13 cellular contexts compared by ENCODE assay signal in the genomic region with DNA sequence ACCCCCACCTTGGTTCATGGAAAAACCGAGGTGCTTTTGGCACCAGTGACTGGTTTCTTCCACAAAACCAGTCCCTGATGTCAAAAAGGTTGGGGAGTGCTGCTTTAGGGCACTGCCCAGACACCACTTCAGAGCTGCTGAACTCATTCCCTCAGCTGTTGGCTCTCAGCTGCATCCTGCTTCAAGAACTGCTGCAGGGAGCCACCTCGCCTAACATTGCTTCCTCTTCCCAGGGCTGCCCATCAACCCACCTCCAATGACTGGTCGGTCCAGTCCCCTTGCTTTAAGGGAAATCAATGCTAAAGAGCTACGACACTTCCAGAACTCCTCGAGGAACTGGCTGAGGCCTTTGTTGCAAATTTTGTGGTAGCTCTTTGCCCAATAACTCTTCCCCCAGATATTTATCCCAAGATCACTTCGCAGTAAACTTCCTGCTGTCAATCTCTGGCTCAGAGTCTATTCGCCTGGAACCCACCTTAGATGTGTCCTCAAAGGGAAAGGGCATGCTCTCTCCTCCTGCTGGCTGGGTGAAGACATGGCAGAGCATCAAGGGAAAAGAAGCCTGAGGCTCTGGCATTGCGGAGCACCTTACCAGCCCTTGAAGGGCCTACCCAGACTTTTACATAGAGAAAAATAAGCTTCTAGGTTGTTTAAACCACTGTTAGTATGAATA. TPM values are rescaled to one million over a fixed set of nuclear protein-coding genes. Genes with fewer than 3 reads are reported as not detected.
A peak's percentile ranks its signal among the peaks of the same experiment; 100 is the strongest.
DNase-seq lines count a peak whose midpoint lies in the region; ATAC-seq, FAIRE-seq and TF ChIP-seq lines count a peak whose summit lies in the region.
"Had no signal": no experiment of that assay in that cellular context is flagged by ENCODE, and none has a peak within 500 bp of the region (broad histone marks: within the 10 kb centered on the region; RNA-seq: fewer than 3 reads in every experiment).

No MANE protein-coding gene starts in this region.

- H3K36me3 ChIP-seq in GM12878 (ENCODE audit: control insufficient read depth in 2 of 2, insufficient read depth in 2 of 2, low read length in 1 of 2), result no peaks in the 10 kb centered on the region
- H3K36me3 ChIP-seq in naive thymus-derived CD4-positive, alpha-beta T cell (ENCODE audit: control insufficient read depth in 2 of 3, insufficient read depth in 3 of 3, low read length in 3 of 3), result no peaks in the 10 kb centered on the region
- H3K36me3 ChIP-seq: esophagus muscularis mucosa had no signal

- H3K36me3 Mint-ChIP-seq in naive thymus-derived CD4-positive, alpha-beta T cell, result no peaks in the 10 kb centered on the region
- H3K36me3 Mint-ChIP-seq: mesothelial cell of epicardium, T-cell had no signal

- no peak for TF ChIP-seq POLR2A in GM12878 (IDR thresholded peaks at IDR 0.05; ENCODE audit: low read depth, low read length)

- TF ChIP-seq EP300 in Ishikawa (IDR thresholded peaks at IDR 0.05; ENCODE audit: borderline replicate concordance) (no peak), GM12878 (IDR thresholded peaks at IDR 0.05; ENCODE audit: borderline replicate concordance in 1 of 2, control insufficient read depth in 1 of 2, low read depth in 2 of 2, low read length in 2 of 2) (no peak)

- ATAC-seq in GM12878, result peak; percentile 55
- peak; percentile 54 for ATAC-seq in naive thymus-derived CD4-positive, alpha-beta T cell

- RAD21 ChIA-PET in GM12878 (lab: Charles Lee; ENCODE audit: unreplicated experiment), result interaction anchor here (1.0 to 1.3 kb wide), 2 partner anchors 10 to 24 kb away, joined by 3 read pairs; no protein-coding TSS in a partner anchor

- POLR2A ChIA-PET in GM12878 (lab: Charles Lee), result no interaction called here
- POLR2A ChIA-PET in naive thymus-derived CD4-positive, alpha-beta T cell (lab: Charles Lee), result no interaction called here

- CTCF ChIA-PET in GM12878 (lab: Yijun Ruan, JAX), result interaction anchor here (0.6 to 4.1 kb wide), 5 partner anchors 10 to 288 kb away, joined by 3 to 17 read pairs (median 6); a partner anchor contains a TSS
- CTCF ChIA-PET in naive thymus-derived CD4-positive, alpha-beta T cell (lab: Charles Lee), result interaction anchor here (0.8 to 1.9 kb wide), 5 partner anchors 29 to 285 kb away, joined by 3 to 7 read pairs (median 4); a partner anchor contains a TSS

- H3K27me3 Mint-ChIP-seq in naive thymus-derived CD4-positive, alpha-beta T cell, result peaks cover 0 to 22% (median 0%) of the 10 kb centered on the region in 5 donors

- H3K4me2 ChIP-seq in GM12878 (ENCODE audit: control insufficient read depth, insufficient read depth), result no peak overlapping the region

- H3K27ac ChIP-seq in GM12878 (ENCODE audit: control insufficient read depth, insufficient read depth), result no peak overlapping the region
- H3K27ac ChIP-seq in naive thymus-derived CD4-positive, alpha-beta T cell (ENCODE audit: low read depth, low read length), result no peak overlapping the region
- H3K27ac ChIP-seq: esophagus muscularis mucosa, testis had no signal

- H3K27ac Mint-ChIP-seq in naive thymus-derived CD4-positive, alpha-beta T cell, result no peak overlapping the region
- H3K27ac Mint-ChIP-seq: mesothelial cell of epicardium, T-cell had no signal

- H3K4me3 ChIP-seq in GM12878, result no peak overlapping the region
- H3K4me3 ChIP-seq in naive thymus-derived CD4-positive, alpha-beta T cell (ENCODE audit: low read length), result no peak overlapping the region
- H3K4me3 ChIP-seq: esophagus muscularis mucosa, testis had no signal

- no peaks in the 10 kb centered on the region for H4K20me1 ChIP-seq in GM12878 (ENCODE audit: control insufficient read depth, insufficient read depth)

- intact Hi-C loops in GM12878 (cut with micrococcal nuclease; ENCODE audit: unreplicated experiment), result no loop called here
- intact Hi-C loops in naive thymus-derived CD4-positive, alpha-beta T cell (cut with micrococcal nuclease), result loop anchor here in 1 of 2 donors (1.0 kb wide), 2 partner anchors 29 to 121 kb away; a partner anchor contains a TSS

- TF ChIP-seq RAD21 in Ishikawa (IDR thresholded peaks at IDR 0.05; ENCODE audit: low read depth), result peak; percentile 26; the same call in 1 of the 2 replicates
- TF ChIP-seq RAD21 in GM12878 (IDR thresholded peaks at IDR 0.05; ENCODE audit: insufficient read depth, low read depth, low read length), result peak; percentile 23; the same call in 1 of the 2 replicates

- no peaks in the 10 kb centered on the region for H3K79me2 ChIP-seq in GM12878 (ENCODE audit: control insufficient read depth, insufficient read depth, low read length)

- no peaks in the 10 kb centered on the region for H3K9me3 Mint-ChIP-seq in naive thymus-derived CD4-positive, alpha-beta T cell
- H3K9me3 Mint-ChIP-seq: mesothelial cell of epicardium, T-cell had no signal

- no peak overlapping the region for H2AFZ ChIP-seq in GM12878 (ENCODE audit: control insufficient read depth, low read depth, low read length)

- peak; percentile 4 to 38 (median 29); a peak in 2 of 6 replicates for TF ChIP-seq CTCF in GM12878 (IDR thresholded peaks at IDR 0.05 in 2 of 3, conservative IDR thresholded peaks at IDR 0.05 in 1 of 3; ENCODE audit: control insufficient read depth in 2 of 3, extremely low read depth in 1 of 3, insufficient read depth in 1 of 3, low read depth in 3 of 3, low read length in 3 of 3)

- in situ Hi-C loops in GM12878 (cut with MboI), result no loop called here

- DNase-seq in NCI-H146 (lab: John Stamatoyannopoulos, UW) (peak; percentile 25), NCI-H146 treated with DMSO at 0.1 percent for 48 hours (lab: John Stamatoyannopoulos, UW; ENCODE audit: unreplicated experiment) (no peak), GM12878 (ENCODE audit: low read depth, low spot score) (no peak), activated gamma-delta T cell (lab: John Stamatoyannopoulos, UW) (no peak), occipital lobe (lab: John Stamatoyannopoulos, UW) (no peak), ecto neural progenitor cell (ENCODE audit: low spot score) (no peak)
- DNase-seq in naive thymus-derived CD4-positive, alpha-beta T cell, result peak in 2 of 9 donors; percentile 11 to 19
- DNase-seq: activated naive CD4-positive, alpha-beta T cell; testis had no signal

- no peak overlapping the region for H3K4me3 Mint-ChIP-seq in naive thymus-derived CD4-positive, alpha-beta T cell
- H3K4me3 Mint-ChIP-seq: mesothelial cell of epicardium, T-cell had no signal

- H3K4me1 ChIP-seq in GM12878 (ENCODE audit: control insufficient read depth, insufficient read depth, low read length), result no peaks in the 10 kb centered on the region
- no peaks in the 10 kb centered on the region for H3K4me1 ChIP-seq in naive thymus-derived CD4-positive, alpha-beta T cell (ENCODE audit: control insufficient read depth in 2 of 2, insufficient read depth in 2 of 2, low read length in 2 of 2)
- H3K4me1 ChIP-seq: testis had no signal

- no peak for FAIRE-seq in GM12878 (lab: Jason Lieb, UNC)

- no peaks in the 10 kb centered on the region; a peak in 1 of 4 replicates for H3K27me3 ChIP-seq in GM12878 (replicated peaks in 1 of 2; ENCODE audit: control insufficient read depth in 2 of 2, insufficient read depth in 2 of 2, low read length in 1 of 2)
- H3K27me3 ChIP-seq in naive thymus-derived CD4-positive, alpha-beta T cell (ENCODE audit: control insufficient read depth in 2 of 2, insufficient read depth in 2 of 2, low read length in 2 of 2), result no peaks in the 10 kb centered on the region
- H3K27me3 ChIP-seq: esophagus muscularis mucosa, testis had no signal

- WGBS in GM12878 (ENCODE audit: insufficient coverage, insufficient replicate concordance, low lambda C conversion rate, missing lambda C conversion rate), result 29% methylated on average over 8 of the region's 8 CpGs

- SMC1A ChIA-PET in GM12878 (lab: Charles Lee; ENCODE audit: uncharacterized antibody, unreplicated experiment), result interaction anchor here (0.6 to 1.4 kb wide), 2 partner anchors 9 to 1664 kb away, joined by 3 read pairs; no protein-coding TSS in a partner anchor

- no peak overlapping the region for H3K9ac ChIP-seq in GM12878 (ENCODE audit: control insufficient read depth, insufficient read depth, low read length)

- no peaks in the 10 kb centered on the region for H3K9me3 ChIP-seq in GM12878 (replicated peaks; ENCODE audit: control insufficient read depth, insufficient read depth, low read length)
- H3K9me3 ChIP-seq in naive thymus-derived CD4-positive, alpha-beta T cell (ENCODE audit: control insufficient read depth in 2 of 3, low read length in 3 of 3), result no peaks in the 10 kb centered on the region
- H3K9me3 ChIP-seq: esophagus muscularis mucosa, testis had no signal

- H3K4me1 Mint-ChIP-seq in naive thymus-derived CD4-positive, alpha-beta T cell, result peaks cover 0 to 4% (median 0%) of the 10 kb centered on the region in 7 donors

- no TSS peak for BruUV-seq in GM12878 (replicated peaks; lab: Mats Ljungman, UMichigan)

RNA-seq across cellular contexts. Expression of a gene that starts 29.0 kb away (rescaled TPM):
- total RNA-seq in GM12878 (2013; cell fraction: nucleolus; rRNA removed), result 27.3 and 46.0 TPM in 2 replicates
- total RNA-seq in GM12878 (2014; rRNA removed), result 20.4 and 26.8 TPM in 2 replicates
- 16.4 and 16.6 TPM in 2 replicates for total RNA-seq in GM12878 (2014; rRNA removed; fragmentation: Illumina TruSeq; extraction: Trizol)
- total RNA-seq in GM12878 (2021), result 13.8 and 16.8 TPM in 2 replicates
- polyA plus RNA-seq in GM12878 (2011; ENCODE audit: low read depth), result 8.3 TPM
- polyA plus RNA-seq in GM12878 (2011; rRNA removed), result 22.9 and 34.8 TPM in 2 replicates
- 15.5 and 23.5 TPM in 2 replicates for polyA plus RNA-seq in GM12878 (2011; cell fraction: cytosol; rRNA removed)
- 29.2 and 30.7 TPM in 2 replicates for polyA plus RNA-seq in GM12878 (2011; cell fraction: nucleus; rRNA removed)
- 18.7 and 19.6 TPM in 2 replicates for polyA plus RNA-seq in GM12878 (2012)
- 12.8 and 15.1 TPM in 2 replicates for polyA plus RNA-seq in GM12878 (2014; fragmentation: Illumina TruSeq; extraction: Trizol)
- 10 to 100 TPM in 1 of 2 experiments, 1 to 10 TPM in 1; 9.4 to 17.1 TPM for polyA plus RNA-seq in GM12878 (2014; fragmentation: Nextera tagmentation; extraction: Ambion mirVana)
- 18.1 and 27.3 TPM in 2 replicates for polyA plus RNA-seq in GM12878 (2014; rRNA removed)
- polyA plus RNA-seq in GM12878 (2016; fragmentation: Nextera tagmentation; extraction: Ambion mirVana), result 10 to 100 TPM; 37.6 to 39.5 TPM
- polyA minus RNA-seq in GM12878 (2011; rRNA and poly(A)+ RNA removed), result 6.2 and 15.9 TPM in 2 replicates
- polyA minus RNA-seq in GM12878 (2011; cell fraction: cytosol; rRNA and poly(A)+ RNA removed), result 5.6 and 14.2 TPM in 2 replicates
- polyA minus RNA-seq in GM12878 (2011; cell fraction: nucleus; rRNA and poly(A)+ RNA removed), result 10.6 and 15.5 TPM in 2 replicates
- total RNA-seq in naive thymus-derived CD4-positive, alpha-beta T cell, result 10 to 100 TPM; 25.7 to 55.4 (median 46.1) TPM
- polyA plus RNA-seq in naive thymus-derived CD4-positive, alpha-beta T cell, result 10 to 100 TPM; 26.4 to 28.0 TPM
- 21.5 TPM for total RNA-seq in occipital lobe

RNA-seq across cellular contexts. Expression of a gene that starts 29.6 kb away (rescaled TPM):
- 0.15 TPM in 1 of 2 replicates, not detected in the other for total RNA-seq in GM12878 (2013; cell fraction: nucleolus; rRNA removed)
- total RNA-seq in GM12878 (2014; rRNA removed) (2.6 and 3.6 TPM in 2 replicates), GM12878 (2014; rRNA removed; fragmentation: Illumina TruSeq; extraction: Trizol) (4.1 and 4.6 TPM in 2 replicates), GM12878 (2021) (3.3 and 3.8 TPM in 2 replicates), occipital lobe (2.3 TPM)
- polyA plus RNA-seq in GM12878 (2011; ENCODE audit: low read depth), result 0.26 TPM
- polyA plus RNA-seq in GM12878 (2011; rRNA removed) (0.03 TPM in 1 of 2 replicates, not detected in the other), GM12878 (2014; fragmentation: Illumina TruSeq; extraction: Trizol) (1.8 and 2.5 TPM in 2 replicates), GM12878 (2014; fragmentation: Nextera tagmentation; extraction: Ambion mirVana) (under 1 TPM; 0.37 to 0.50 TPM), GM12878 (2014; rRNA removed) (1.2 and 1.3 TPM in 2 replicates), GM12878 (2016; fragmentation: Nextera tagmentation; extraction: Ambion mirVana) (1 to 10 TPM; 1.1 to 1.8 TPM)
- not detected in 2 replicates for polyA plus RNA-seq in GM12878 (2011; cell fraction: cytosol; rRNA removed)
- not detected in 2 replicates for polyA plus RNA-seq in GM12878 (2011; cell fraction: nucleus; rRNA removed)
- 0.55 and 0.86 TPM in 2 replicates for polyA plus RNA-seq in GM12878 (2012)
- not detected in 2 replicates for polyA minus RNA-seq in GM12878 (2011; rRNA and poly(A)+ RNA removed)
- not detected in 2 replicates for polyA minus RNA-seq in GM12878 (2011; cell fraction: cytosol; rRNA and poly(A)+ RNA removed)
- polyA minus RNA-seq in GM12878 (2011; cell fraction: nucleus; rRNA and poly(A)+ RNA removed), result 0.19 TPM in 1 of 2 replicates, not detected in the other
- total RNA-seq in naive thymus-derived CD4-positive, alpha-beta T cell, result 1 to 10 TPM; 1.2 to 9.1 (median 8.4) TPM
- 1 to 10 TPM; 3.5 to 5.7 TPM for polyA plus RNA-seq in naive thymus-derived CD4-positive, alpha-beta T cell

RNA-seq across cellular contexts. Expression of a gene that starts 46.0 kb away (rescaled TPM):
- total RNA-seq in GM12878 (2013; cell fraction: nucleolus; rRNA removed), result 45.2 and 45.4 TPM in 2 replicates
- 20.0 and 22.6 TPM in 2 replicates for total RNA-seq in GM12878 (2014; rRNA removed)
- 21.7 and 23.7 TPM in 2 replicates for total RNA-seq in GM12878 (2014; rRNA removed; fragmentation: Illumina TruSeq; extraction: Trizol)
- 25.3 and 28.1 TPM in 2 replicates for total RNA-seq in GM12878 (2021)
- 8.6 TPM for polyA plus RNA-seq in GM12878 (2011; ENCODE audit: low read depth)
- polyA plus RNA-seq in GM12878 (2011; rRNA removed), result 17.8 and 22.3 TPM in 2 replicates
- 9.8 and 10.1 TPM in 2 replicates for polyA plus RNA-seq in GM12878 (2011; cell fraction: cytosol; rRNA removed)
- polyA plus RNA-seq in GM12878 (2011; cell fraction: nucleus; rRNA removed), result 8.8 TPM in 2 replicates
- 11.7 and 16.2 TPM in 2 replicates for polyA plus RNA-seq in GM12878 (2012)
- polyA plus RNA-seq in GM12878 (2014; fragmentation: Illumina TruSeq; extraction: Trizol), result 18.3 and 21.1 TPM in 2 replicates
- polyA plus RNA-seq in GM12878 (2014; fragmentation: Nextera tagmentation; extraction: Ambion mirVana), result 10 to 100 TPM; 16.7 to 19.0 TPM
- 10.6 and 11.8 TPM in 2 replicates for polyA plus RNA-seq in GM12878 (2014; rRNA removed)
- 10 to 100 TPM; 26.8 to 35.2 TPM for polyA plus RNA-seq in GM12878 (2016; fragmentation: Nextera tagmentation; extraction: Ambion mirVana)
- 28.8 and 29.7 TPM in 2 replicates for polyA minus RNA-seq in GM12878 (2011; rRNA and poly(A)+ RNA removed)
- 12.2 and 12.8 TPM in 2 replicates for polyA minus RNA-seq in GM12878 (2011; cell fraction: cytosol; rRNA and poly(A)+ RNA removed)
- polyA minus RNA-seq in GM12878 (2011; cell fraction: nucleus; rRNA and poly(A)+ RNA removed), result 46.5 and 60.1 TPM in 2 replicates
- 10 to 100 TPM; 30.4 to 53.0 (median 35.4) TPM for total RNA-seq in naive thymus-derived CD4-positive, alpha-beta T cell
- polyA plus RNA-seq in naive thymus-derived CD4-positive, alpha-beta T cell, result 10 to 100 TPM; 17.4 to 19.4 TPM
- 35.4 TPM for total RNA-seq in occipital lobe
